32 cellular contexts compared by ENCODE assay signal in the genomic region with DNA sequence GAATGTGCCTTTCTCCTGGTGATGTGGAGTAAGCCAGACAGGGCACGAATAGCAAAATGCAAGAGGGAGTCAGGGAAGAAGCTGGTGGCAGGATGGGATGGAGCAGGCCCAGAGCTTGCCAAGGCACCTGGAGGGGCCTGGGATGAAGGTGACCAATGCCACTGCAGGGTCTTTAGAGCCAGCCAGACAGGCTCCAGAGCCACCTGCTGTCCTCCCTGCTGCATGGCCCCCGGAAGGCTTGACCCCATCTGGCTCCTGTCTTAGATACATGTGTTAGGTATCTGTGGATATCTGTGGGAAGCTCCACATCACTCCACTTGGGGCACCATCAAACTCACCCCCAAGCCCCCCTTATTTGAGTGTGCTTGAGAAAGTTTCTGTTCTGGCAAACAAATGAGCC.
"Had no signal": no experiment of that assay in that cellular context is flagged by ENCODE, and none has a peak within 500 bp of the region (broad histone marks: within the 10 kb centered on the region; RNA-seq: fewer than 3 reads in every experiment).

No MANE protein-coding gene starts in this region.

- H3K4me1 ChIP-seq: foreskin keratinocyte had no signal

- DNase-seq: activated B cell treated with CpG ODN at 0.5 μM for 24 hours; activated CD4-positive, alpha-beta T cell treated with anti-CD3 and anti-CD28 coated beads for 48 hours; activated CD4-positive, alpha-beta T cell treated with anti-CD3 and anti-CD28 coated beads, Interleukin-2, amount 50 U/mL, for 1 hour; activated CD4-positive, alpha-beta T cell treated with anti-CD3 and anti-CD28 coated beads, Interleukin-2, amount 50 U/mL, for 48 hours; activated CD8-positive, alpha-beta memory T cell treated with anti-CD3 and anti-CD28 coated beads for 24 hours; activated CD8-positive, alpha-beta T cell treated with anti-CD3 and anti-CD28 coated beads for 36 hours; activated effector memory CD4-positive, alpha-beta T cell treated with Interleukin-2 at 50 U/mL for 16 hours; activated gamma-delta T cell treated with Interleukin-2 at 50 U/mL for 16 hours; activated naive CD4-positive, alpha-beta T cell treated with anti-CD3 and anti-CD28 coated beads, Interleukin-2, amount 50 U/mL, for 16 hours; activated naive CD4-positive, alpha-beta T cell treated with Interleukin-2 at 50 U/mL for 16 hours; activated T-cell treated with anti-CD3 and anti-CD28 coated beads, Interleukin-2, amount 50 U/mL, for 4 hours; amniotic stem cell; anterior cingulate cortex; brain microvascular endothelial cell; dorsolateral prefrontal cortex; effector CD4-positive, alpha-beta T cell; effector memory CD8-positive, alpha-beta T cell; erythroblast; foreskin keratinocyte; gastrocnemius medialis; glutamatergic neuron; T-helper 2 cell had no signal

- FAIRE-seq: astrocyte, bronchial epithelial cell had no signal

- H3K27me3 ChIP-seq: esophagus muscularis mucosa, gastrocnemius medialis had no signal

- ATAC-seq: activated CD4-positive, CD25-positive, alpha-beta regulatory T cell treated with anti-CD3 and anti-CD28 coated beads, Interleukin-2, amount 50 U/mL, for 24 hours; activated CD8-positive, alpha-beta T cell treated with anti-CD3 and anti-CD28 coated beads for 36 hours; activated T-cell treated with anti-CD3 and anti-CD28 coated beads, Interleukin-2, amount 50 U/mL, for 4 hours; activated T-helper 17 cell treated with anti-CD3 and anti-CD28 coated beads, Interleukin-2, amount 50 U/mL, for 72 hours; effector memory CD8-positive, alpha-beta T cell; foreskin keratinocyte; gastrocnemius medialis had no signal

- H3K27ac Mint-ChIP-seq: activated B cell treated with CpG ODN at 0.5 μM for 24 hours; activated CD8-positive, alpha-beta T cell treated with anti-CD3 and anti-CD28 coated beads for 36 hours; activated naive CD8-positive, alpha-beta T cell; activated T-helper 17 cell treated with anti-CD3 and anti-CD28 coated beads, Interleukin-2, amount 50 U/mL, for 72 hours; dendritic cell treated with granulocyte-macrophage colony-stimulating factor and Interleukin-4, amounts not matched to agents 40 ng/mL and 50 ng/mL, for 4 days; effector memory CD8-positive, alpha-beta T cell had no signal

- H3K27ac ChIP-seq: brain microvascular endothelial cell, coronary artery, dorsolateral prefrontal cortex, foreskin keratinocyte, VCaP had no signal

- H3K4me3 ChIP-seq: coronary artery, dorsolateral prefrontal cortex, esophagus muscularis mucosa, gastrocnemius medialis had no signal

- H3K4me3 Mint-ChIP-seq: activated B cell treated with CpG ODN at 0.5 μM for 24 hours; activated CD8-positive, alpha-beta T cell treated with anti-CD3 and anti-CD28 coated beads for 36 hours; activated naive CD8-positive, alpha-beta T cell; activated T-cell treated with anti-CD3 and anti-CD28 coated beads, Interleukin-2, amount 50 U/mL, for 4 hours; activated T-helper 17 cell treated with anti-CD3 and anti-CD28 coated beads, Interleukin-2, amount 50 U/mL, for 72 hours; central memory CD8-positive, alpha-beta T cell; dendritic cell treated with granulocyte-macrophage colony-stimulating factor and Interleukin-4, amounts not matched to agents 40 ng/mL and 50 ng/mL, for 4 days; effector memory CD8-positive, alpha-beta T cell had no signal

- H3K36me3 ChIP-seq: brain microvascular endothelial cell, gastrocnemius medialis had no signal

- H3K4me1 Mint-ChIP-seq: central memory CD8-positive, alpha-beta T cell had no signal
